ENCODE assay signal across 8 cellular contexts in the genomic region with DNA sequence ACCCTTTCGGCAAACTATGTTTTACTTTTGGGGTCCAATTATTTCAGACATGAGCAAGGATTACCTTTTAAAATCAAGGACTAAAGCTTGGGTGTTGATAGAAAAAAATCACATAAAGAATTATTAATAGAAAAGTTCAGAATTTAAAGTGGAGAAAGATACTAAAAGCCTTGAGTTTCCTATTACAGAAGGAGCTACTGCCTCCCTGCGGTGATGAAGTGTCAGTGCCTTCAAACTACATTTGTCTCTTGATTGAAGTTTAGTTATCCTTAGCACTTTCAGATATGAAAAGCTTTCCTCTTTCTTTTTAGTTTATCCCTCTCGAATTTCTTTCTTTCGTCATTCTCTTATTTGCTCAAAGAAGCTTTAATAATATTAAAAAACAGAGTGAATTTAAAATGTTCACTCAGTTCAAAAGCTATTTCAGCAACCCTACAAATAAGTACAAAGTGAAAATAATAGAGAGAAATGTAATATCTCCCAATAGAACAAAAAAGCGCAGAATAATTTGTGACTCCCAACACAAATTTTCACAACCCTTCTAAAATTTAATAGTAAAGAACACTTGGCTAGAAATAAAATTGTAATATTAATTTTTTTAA.
DNase-seq lines count a peak whose midpoint lies in the region; ATAC-seq and TF ChIP-seq lines count a peak whose summit lies in the region.

No MANE protein-coding gene starts in this region.

- no peaks in the 10 kb centered on the region for H3K36me3 ChIP-seq in parathyroid adenoma (ENCODE audit: control insufficient read depth, insufficient read depth, low read length)

- no peaks in the 10 kb centered on the region for H3K27me3 ChIP-seq in parathyroid adenoma (ENCODE audit: control insufficient read depth, insufficient read depth, low read length)

- no peak overlapping the region for H2AFZ ChIP-seq in parathyroid adenoma

- peak; percentile 60 for TF ChIP-seq CTCF in parathyroid adenoma (IDR thresholded peaks at IDR 0.05)

- H3K4me2 ChIP-seq in parathyroid adenoma (ENCODE audit: low read length): no peak overlapping the region

- H3K27ac ChIP-seq in parathyroid adenoma: no peak overlapping the region

- no peaks in the 10 kb centered on the region for H3K79me2 ChIP-seq in parathyroid adenoma

- no peaks in the 10 kb centered on the region for H3K4me1 ChIP-seq in parathyroid adenoma

- ATAC-seq in GM21528 (IDR thresholded peaks at IDR 0.05; ENCODE audit: low FRiP score, unreplicated experiment): peak; percentile 75
- no peak for ATAC-seq in esophagus mucosa

- no peak overlapping the region for H3K4me3 ChIP-seq in parathyroid adenoma (ENCODE audit: low read depth, low read length)

- no peaks in the 10 kb centered on the region for H3K9me3 ChIP-seq in parathyroid adenoma (ENCODE audit: control insufficient read depth, low read length)

- H3K9ac ChIP-seq in parathyroid adenoma: no peak overlapping the region

- peak; percentile 19 for DNase-seq in activated CD4-positive, alpha-beta T cell treated with anti-CD3 and anti-CD28 coated beads for 48 hours
- no peak for DNase-seq in activated CD4-positive, alpha-beta T cell treated with anti-CD3 and anti-CD28 coated beads, Interleukin-2, amount 50 U/mL, for 1 hour
- DNase-seq in LHCN-M2 (ENCODE audit: low read depth) (peak; percentile 50), SHP77 treated with DMSO at 0.1 percent for 48 hours (lab: John Stamatoyannopoulos, UW) (peak; percentile 48), fibroblast of gingiva (ENCODE audit: low read depth) (peak; percentile 43)
